Comparison of ENCODE assay signal across 8 cellular contexts in genomic region chr4:48681856-48682255, GRCh38.
DNase-seq lines count a peak whose midpoint lies in the region; ATAC-seq and TF ChIP-seq lines count a peak whose summit lies in the region.

No MANE protein-coding gene starts in this region.

- H3K27me3 Mint-ChIP-seq in Caco-2 (ENCODE audit: insufficient read depth, unreplicated experiment) = no peaks in the 10 kb centered on the region
- no peaks in the 10 kb centered on the region for H3K27me3 Mint-ChIP-seq in activated naive CD8-positive, alpha-beta T cell treated with anti-CD3 and anti-CD28 coated beads, Interleukin-2, amount 50 U/mL, for 24 hours

- POLR2A ChIA-PET in Caco-2 (lab: Charles Lee) = no interaction called here

- BruUV-seq in Caco-2 (replicated peaks; lab: Mats Ljungman, UMichigan) = no TSS peak

- CTCF ChIA-PET in Caco-2 (lab: Charles Lee) = no interaction called here

- no peak overlapping the region for H3K27ac Mint-ChIP-seq in Caco-2 (ENCODE audit: unreplicated experiment)
- H3K27ac Mint-ChIP-seq in activated naive CD8-positive, alpha-beta T cell treated with anti-CD3 and anti-CD28 coated beads, Interleukin-2, amount 50 U/mL, for 24 hours = peak overlapping the region; percentile 73

- H3K36me3 Mint-ChIP-seq in Caco-2 (ENCODE audit: insufficient read depth, unreplicated experiment) = peaks cover 5% of the 10 kb centered on the region
- peaks cover 22% of the 10 kb centered on the region for H3K36me3 Mint-ChIP-seq in activated naive CD8-positive, alpha-beta T cell treated with anti-CD3 and anti-CD28 coated beads, Interleukin-2, amount 50 U/mL, for 24 hours (ENCODE audit: low read depth)

- no peak overlapping the region for H3K4me3 Mint-ChIP-seq in Caco-2 (ENCODE audit: unreplicated experiment)
- no peak overlapping the region for H3K4me3 Mint-ChIP-seq in activated naive CD8-positive, alpha-beta T cell treated with anti-CD3 and anti-CD28 coated beads, Interleukin-2, amount 50 U/mL, for 24 hours

- H3K9me3 Mint-ChIP-seq in Caco-2 (ENCODE audit: unreplicated experiment) = no peaks in the 10 kb centered on the region
- H3K9me3 Mint-ChIP-seq in activated naive CD8-positive, alpha-beta T cell treated with anti-CD3 and anti-CD28 coated beads, Interleukin-2, amount 50 U/mL, for 24 hours = no peaks in the 10 kb centered on the region

- ATAC-seq in GM19025 (IDR thresholded peaks at IDR 0.05; ENCODE audit: low read depth, unreplicated experiment) (peak; percentile 69), HG03442 (IDR thresholded peaks at IDR 0.05; ENCODE audit: unreplicated experiment) (peak; percentile 76)
- peak; percentile 97 for ATAC-seq in activated naive CD8-positive, alpha-beta T cell treated with anti-CD3 and anti-CD28 coated beads, Interleukin-2, amount 50 U/mL, for 24 hours

- no peaks in the 10 kb centered on the region for H3K36me3 ChIP-seq in Caco-2 (ENCODE audit: control insufficient read depth, insufficient read depth, low read length)

- peaks cover 7% of the 10 kb centered on the region; the same call in 1 of the 2 replicates for H3K4me1 ChIP-seq in Caco-2

- TF ChIP-seq CTCF in Caco-2 (IDR thresholded peaks at IDR 0.05; ENCODE audit: insufficient read depth in 1 of 2, low read depth in 1 of 2, low read length in 1 of 2, severe bottlenecking in 1 of 2, unreplicated experiment in 1 of 2) = peak; percentile 22 to 42

- intact Hi-C loops in Caco-2 (cut with micrococcal nuclease; ENCODE audit: unreplicated experiment) = loop anchor here (1.0 to 10.0 kb wide), 3 partner anchors 100 to 283 kb away; partner anchors contain the start of gene FRYL

- H3K4me1 Mint-ChIP-seq in Caco-2 (ENCODE audit: low read depth, unreplicated experiment) = peaks cover 6% of the 10 kb centered on the region
- peaks cover 36% of the 10 kb centered on the region for H3K4me1 Mint-ChIP-seq in activated naive CD8-positive, alpha-beta T cell treated with anti-CD3 and anti-CD28 coated beads, Interleukin-2, amount 50 U/mL, for 24 hours

- peak in 1 of 2 experiments; percentile 12 for DNase-seq in Caco-2
- no peak for DNase-seq in activated naive CD8-positive, alpha-beta T cell treated with anti-CD3 and anti-CD28 coated beads, Interleukin-2, amount 50 U/mL, for 24 hours
- peak; percentile 51 for DNase-seq in medulla oblongata (ENCODE audit: extremely low spot score)
- DNase-seq in NCI-H2196 treated with DMSO at 0.1 percent for 48 hours (lab: John Stamatoyannopoulos, UW; ENCODE audit: unreplicated experiment) = no peak
- no peak for DNase-seq in NCI-H524 treated with DMSO at 0.1 percent for 48 hours (lab: John Stamatoyannopoulos, UW)
- DNase-seq in GM19238 (ENCODE audit: insufficient read length, low spot score) = no peak

- H3K27me3 ChIP-seq in Caco-2 (replicated peaks; ENCODE audit: control insufficient read depth, insufficient read depth, low read length) = no peaks in the 10 kb centered on the region

- H3K4me3 ChIP-seq in Caco-2 (ENCODE audit: low read depth, low read length) = no peak overlapping the region

- H3K9me3 ChIP-seq in Caco-2 = no peaks in the 10 kb centered on the region
